Comparison of ENCODE assay signal across 36 cellular contexts in the genomic region with DNA sequence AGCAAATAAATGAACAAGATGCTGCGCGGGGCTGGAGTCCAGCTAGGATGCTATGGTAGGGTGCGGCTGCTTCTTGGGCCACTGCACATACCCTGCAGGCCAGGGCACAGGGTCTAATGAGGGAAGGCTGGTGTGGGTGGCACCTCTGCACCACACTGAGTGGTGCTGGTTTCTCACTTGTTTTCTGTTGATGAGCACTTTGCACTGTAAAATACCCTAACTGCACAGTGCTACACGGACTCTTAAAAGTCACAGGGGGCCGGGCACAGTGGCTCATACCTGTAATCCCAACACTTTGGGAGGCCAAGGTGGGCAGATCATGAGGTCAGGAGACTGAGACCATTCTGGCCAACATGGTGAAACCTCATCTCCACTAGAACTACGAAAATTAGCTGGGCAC. TPM values are rescaled to one million over a fixed set of nuclear protein-coding genes. Genes with fewer than 3 reads are reported as not detected.
"Had no signal": no experiment of that assay in that cellular context is flagged by ENCODE, and none has a peak within 500 bp of the region (broad histone marks: within the 10 kb centered on the region; RNA-seq: fewer than 3 reads in every experiment).

No MANE protein-coding gene starts in this region.

- H3K27me3 Mint-ChIP-seq: activated CD4-positive, alpha-beta memory T cell treated with anti-CD3 and anti-CD28 coated beads for 36 hours; activated CD4-positive, alpha-beta T cell treated with anti-CD3 and anti-CD28 coated beads, Interleukin-2, amount 10 ng/mL, durations not matched to agents 24 days and 14 days; activated CD8-positive, alpha-beta T cell treated with anti-CD3 and anti-CD28 coated beads for 36 hours; activated naive CD4-positive, alpha-beta T cell treated with anti-CD3 and anti-CD28 coated beads, Interleukin-2, amount 50 U/mL, for 24 hours; activated naive CD8-positive, alpha-beta T cell; activated naive CD8-positive, alpha-beta T cell treated with anti-CD3 and anti-CD28 coated beads, Interleukin-2, amount 50 U/mL, for 24 hours had no signal

- ATAC-seq: activated CD8-positive, alpha-beta T cell treated with anti-CD3 and anti-CD28 coated beads for 36 hours; activated naive CD8-positive, alpha-beta T cell treated with anti-CD3 and anti-CD28 coated beads, Interleukin-2, amount 50 U/mL, for 24 hours had no signal

- H3K9me3 Mint-ChIP-seq: activated CD4-positive, alpha-beta memory T cell treated with anti-CD3 and anti-CD28 coated beads for 36 hours; activated CD4-positive, alpha-beta T cell treated with anti-CD3 and anti-CD28 coated beads, Interleukin-2, amount 10 ng/mL, durations not matched to agents 24 days and 14 days; activated CD8-positive, alpha-beta T cell treated with anti-CD3 and anti-CD28 coated beads for 36 hours; activated naive CD4-positive, alpha-beta T cell treated with anti-CD3 and anti-CD28 coated beads, Interleukin-2, amount 10 ng/mL, durations not matched to agents 7 days and 5 days; activated naive CD4-positive, alpha-beta T cell treated with anti-CD3 and anti-CD28 coated beads, Interleukin-2, amount 50 U/mL, for 24 hours; activated naive CD8-positive, alpha-beta T cell treated with anti-CD3 and anti-CD28 coated beads, Interleukin-2, amount 10 ng/mL, durations not matched to agents 7 days and 5 days; activated naive CD8-positive, alpha-beta T cell treated with anti-CD3 and anti-CD28 coated beads, Interleukin-2, amount 50 U/mL, for 24 hours; activated T-helper 2 cell treated with anti-CD3 and anti-CD28 coated beads, Interferon-gamma antibody, Interleukin-2, Interleukin-4, amounts not matched to agents 10 μg/mL and 5 μg/mL and 100 μg/mL, durations not matched to agents 14 hours and 24 hours and 36 hours; T-helper 1 cell treated with Interleukin-12 subunit alpha and Interleukin-12 subunit beta and Interleukin-4 antibody, amounts not matched to agents 30 μg/mL and 1 μg/mL, for 36 hours; T-helper 2 cell treated with Interferon-gamma antibody and Interleukin-4, amounts not matched to agents 5 μg/mL and 100 μg/mL, for 36 hours had no signal

- H3K27me3 ChIP-seq: ascending aorta, cardiac muscle cell had no signal

- H3K27ac ChIP-seq: ascending aorta, cardiac muscle cell, VCaP had no signal

- H3K36me3 Mint-ChIP-seq: activated CD4-positive, alpha-beta memory T cell treated with anti-CD3 and anti-CD28 coated beads for 36 hours; activated naive CD4-positive, alpha-beta T cell treated with anti-CD3 and anti-CD28 coated beads, Interleukin-2, amount 10 ng/mL, durations not matched to agents 7 days and 5 days; activated naive CD4-positive, alpha-beta T cell treated with anti-CD3 and anti-CD28 coated beads, Interleukin-2, amount 50 U/mL, for 24 hours; activated naive CD8-positive, alpha-beta T cell; activated naive CD8-positive, alpha-beta T cell treated with anti-CD3 and anti-CD28 coated beads, Interleukin-2, amount 10 ng/mL, durations not matched to agents 7 days and 5 days; brain had no signal

- H3K36me3 ChIP-seq: ascending aorta, cardiac muscle cell had no signal

- H3K9me3 ChIP-seq: ascending aorta had no signal

- H3K4me1 ChIP-seq: ascending aorta had no signal

- H3K27ac Mint-ChIP-seq: activated B cell treated with CpG ODN at 0.5 μM for 24 hours; activated CD4-positive, alpha-beta memory T cell treated with anti-CD3 and anti-CD28 coated beads for 36 hours; activated CD4-positive, alpha-beta T cell treated with anti-CD3 and anti-CD28 coated beads, Interleukin-2, amount 10 ng/mL, durations not matched to agents 24 days and 14 days; activated CD8-positive, alpha-beta T cell treated with anti-CD3 and anti-CD28 coated beads for 36 hours; activated naive CD4-positive, alpha-beta T cell treated with anti-CD3 and anti-CD28 coated beads, Interleukin-2, amount 10 ng/mL, durations not matched to agents 7 days and 5 days; activated naive CD4-positive, alpha-beta T cell treated with anti-CD3 and anti-CD28 coated beads, Interleukin-2, amount 50 U/mL, for 24 hours; activated naive CD8-positive, alpha-beta T cell; activated naive CD8-positive, alpha-beta T cell treated with anti-CD3 and anti-CD28 coated beads, Interleukin-2, amount 10 ng/mL, durations not matched to agents 7 days and 5 days; activated naive CD8-positive, alpha-beta T cell treated with anti-CD3 and anti-CD28 coated beads, Interleukin-2, amount 50 U/mL, for 24 hours; activated T-helper 2 cell treated with anti-CD3 and anti-CD28 coated beads, Interferon-gamma antibody, Interleukin-2, Interleukin-4, amounts not matched to agents 10 μg/mL and 5 μg/mL and 100 μg/mL, durations not matched to agents 14 hours and 24 hours and 36 hours; brain; T-helper 1 cell treated with Interleukin-12 subunit alpha and Interleukin-12 subunit beta and Interleukin-4 antibody, amounts not matched to agents 30 μg/mL and 1 μg/mL, for 36 hours; T-helper 2 cell treated with Interferon-gamma antibody and Interleukin-4, amounts not matched to agents 5 μg/mL and 100 μg/mL, for 36 hours had no signal

- H3K4me3 Mint-ChIP-seq: activated B cell treated with CpG ODN at 0.5 μM for 24 hours; activated CD4-positive, alpha-beta memory T cell treated with anti-CD3 and anti-CD28 coated beads for 36 hours; activated CD4-positive, alpha-beta T cell treated with anti-CD3 and anti-CD28 coated beads, Interleukin-2, amount 10 ng/mL, durations not matched to agents 24 days and 14 days; activated CD8-positive, alpha-beta T cell treated with anti-CD3 and anti-CD28 coated beads for 36 hours; activated naive CD4-positive, alpha-beta T cell treated with anti-CD3 and anti-CD28 coated beads, Interleukin-2, amount 10 ng/mL, durations not matched to agents 7 days and 5 days; activated naive CD4-positive, alpha-beta T cell treated with anti-CD3 and anti-CD28 coated beads, Interleukin-2, amount 50 U/mL, for 24 hours; activated naive CD8-positive, alpha-beta T cell; activated naive CD8-positive, alpha-beta T cell treated with anti-CD3 and anti-CD28 coated beads, Interleukin-2, amount 10 ng/mL, durations not matched to agents 7 days and 5 days; activated naive CD8-positive, alpha-beta T cell treated with anti-CD3 and anti-CD28 coated beads, Interleukin-2, amount 50 U/mL, for 24 hours; brain; T-helper 1 cell treated with Interleukin-12 subunit alpha and Interleukin-12 subunit beta and Interleukin-4 antibody, amounts not matched to agents 30 μg/mL and 1 μg/mL, for 36 hours; T-helper 2 cell treated with Interferon-gamma antibody and Interleukin-4, amounts not matched to agents 5 μg/mL and 100 μg/mL, for 36 hours had no signal

- DNase-seq: activated B cell treated with CpG ODN at 0.5 μM for 24 hours; activated CD4-positive, alpha-beta memory T cell treated with anti-CD3 and anti-CD28 coated beads for 36 hours; activated CD4-positive, alpha-beta T cell treated with anti-CD3 and anti-CD28 coated beads for 4 hours; activated CD4-positive, alpha-beta T cell treated with anti-CD3 and anti-CD28 coated beads, Interleukin-2, amount 10 ng/mL, durations not matched to agents 24 days and 14 days; activated CD4-positive, alpha-beta T cell treated with anti-CD3 and anti-CD28 coated beads, Interleukin-2, amount 50 U/mL, for 1 hour; activated CD4-positive, alpha-beta T cell treated with anti-CD3 and anti-CD28 coated beads, Interleukin-2, amount 50 U/mL, for 4 hours; activated CD4-positive, CD25-positive, alpha-beta regulatory T cell treated with anti-CD3 and anti-CD28 coated beads, Interleukin-2, amount 50 U/mL, for 72 hours; activated CD8-positive, alpha-beta memory T cell treated with anti-CD3 and anti-CD28 coated beads, Interleukin-2, amount 50 U/mL, for 4 hours; activated CD8-positive, alpha-beta T cell treated with anti-CD3 and anti-CD28 coated beads for 36 hours; activated effector memory CD4-positive, alpha-beta T cell treated with Interleukin-2 at 50 U/mL for 16 hours; activated gamma-delta T cell; activated naive CD4-positive, alpha-beta T cell treated with anti-CD3 and anti-CD28 coated beads, Interleukin-2, amount 10 ng/mL, durations not matched to agents 7 days and 5 days; activated naive CD4-positive, alpha-beta T cell treated with Interleukin-2 at 50 U/mL for 16 hours; activated naive CD8-positive, alpha-beta T cell treated with anti-CD3 and anti-CD28 coated beads, Interleukin-2, amount 10 ng/mL, durations not matched to agents 7 days and 5 days; activated naive CD8-positive, alpha-beta T cell treated with anti-CD3 and anti-CD28 coated beads, Interleukin-2, amount 50 U/mL, for 24 hours; activated T-cell treated with anti-CD3 and anti-CD28 coated beads for 4 hours; activated T-cell treated with anti-CD3 and anti-CD28 coated beads, Interleukin-2, amount 50 U/mL, for 1 hour; activated T-cell treated with anti-CD3 and anti-CD28 coated beads, Interleukin-2, amount 50 U/mL, for 48 hours; amygdala; anterior cingulate cortex; caudate nucleus; SW 1271; T-helper 1 cell; T-helper 2 cell; T-helper 9 cell had no signal

- H3K4me3 ChIP-seq: ascending aorta, cardiac muscle cell had no signal

- H3K4me1 Mint-ChIP-seq: activated B cell treated with CpG ODN at 0.5 μM for 24 hours; activated naive CD4-positive, alpha-beta T cell treated with anti-CD3 and anti-CD28 coated beads, Interleukin-2, amount 10 ng/mL, durations not matched to agents 7 days and 5 days; activated naive CD4-positive, alpha-beta T cell treated with anti-CD3 and anti-CD28 coated beads, Interleukin-2, amount 50 U/mL, for 24 hours; activated naive CD8-positive, alpha-beta T cell treated with anti-CD3 and anti-CD28 coated beads, Interleukin-2, amount 10 ng/mL, durations not matched to agents 7 days and 5 days; activated naive CD8-positive, alpha-beta T cell treated with anti-CD3 and anti-CD28 coated beads, Interleukin-2, amount 50 U/mL, for 24 hours; brain had no signal

RNA-seq across cellular contexts. Expression of a gene that starts 52.7 kb away (rescaled TPM):
- total RNA-seq: activated B cell treated with CpG ODN at 0.5 μM for 24 hours; activated CD4-positive, alpha-beta memory T cell treated with anti-CD3 and anti-CD28 coated beads for 36 hours; activated CD4-positive, alpha-beta T cell treated with anti-CD3 and anti-CD28 coated beads, Interleukin-2, amount 10 ng/mL, durations not matched to agents 24 days and 14 days; activated CD8-positive, alpha-beta memory T cell treated with anti-CD3 and anti-CD28 coated beads for 36 hours; activated CD8-positive, alpha-beta T cell treated with anti-CD3 and anti-CD28 coated beads for 36 hours; activated naive CD8-positive, alpha-beta T cell treated with anti-CD3 and anti-CD28 coated beads, Interleukin-2, amount 10 ng/mL, durations not matched to agents 7 days and 5 days; activated T-helper 2 cell treated with anti-CD3 and anti-CD28 coated beads, Interferon-gamma antibody, Interleukin-2, Interleukin-4, amounts not matched to agents 10 μg/mL and 5 μg/mL and 100 μg/mL, durations not matched to agents 14 hours and 24 hours and 36 hours; ascending aorta; bronchial epithelial cell; cardiac muscle cell had no signal
